Comparison of ENCODE assay signal across 16 cellular contexts in the genomic region with DNA sequence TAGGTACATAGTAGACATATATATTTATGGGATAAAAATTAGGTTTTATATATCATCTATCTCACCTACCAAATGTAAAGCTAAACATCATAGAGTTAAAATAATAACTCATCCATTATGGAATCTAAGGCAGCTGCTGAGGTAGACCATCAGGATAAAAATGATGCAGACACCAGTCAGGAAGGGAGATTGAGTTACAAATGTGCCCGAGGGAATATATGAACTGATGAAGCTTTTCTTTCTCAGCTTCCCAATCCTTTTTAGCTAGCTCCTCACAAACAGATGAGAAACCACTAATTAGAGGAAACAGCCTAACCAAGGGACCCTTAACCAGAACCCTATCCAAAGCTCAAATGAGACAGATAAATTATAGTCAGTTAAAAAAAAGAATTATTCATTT.
"Had no signal": no experiment of that assay in that cellular context is flagged by ENCODE, and none has a peak within 500 bp of the region (broad histone marks: within the 10 kb centered on the region; RNA-seq: fewer than 3 reads in every experiment).

No MANE protein-coding gene starts in this region.

- ATAC-seq: gastroesophageal sphincter, right cardiac atrium had no signal

- DNase-seq: activated CD4-positive, alpha-beta T cell treated with anti-CD3 and anti-CD28 coated beads, Interleukin-2, amount 10 ng/mL, durations not matched to agents 7 days and 5 days; activated CD4-positive, CD25-positive, alpha-beta regulatory T cell; activated CD8-positive, alpha-beta memory T cell treated with anti-CD3 and anti-CD28 coated beads, Interleukin-2, amount 50 U/mL, for 48 hours; activated gamma-delta T cell treated with Interleukin-2 at 50 U/mL for 16 hours; amniotic stem cell; dorsolateral prefrontal cortex; endodermal cell; erythroblast; right cardiac atrium; small intestine; stimulated activated CD4-positive, alpha-beta T cell treated with anti-CD3 and anti-CD28 coated beads, Interleukin-4, amount 100 ng/mL, for 4 hours; stimulated activated CD8-positive, alpha-beta memory T cell treated with anti-CD3 and anti-CD28 coated beads, Interleukin-4, amount 100 ng/mL, for 48 hours; stimulated activated naive CD4-positive, alpha-beta T cell treated with Interleukin-2 at 50 U/mL for 16 hours; substantia nigra; uterus had no signal
